Comparison of ENCODE assay signal across 1 cellular context in genomic region chr2:148876589-148877402, GRCh38.
TF ChIP-seq lines count a peak whose summit lies in the region.

No MANE protein-coding gene starts in this region.

TF ChIP-seq in K562, 482 proteins besides CTCF, POLR2A, EP300 and RAD21 (continued from another document):
- TF ChIP-seq PKNOX1 (IDR thresholded peaks at IDR 0.05) = peak; percentile 61
TF ChIP-seq in K562: peak in this region for 2.
